In genomic region chr4:141563721-141564120, GRCh38 we compare ENCODE assay signal across 21 cellular contexts.
"Had no signal": no experiment of that assay in that cellular context is flagged by ENCODE, and none has a peak within 500 bp of the region (broad histone marks: within the 10 kb centered on the region; RNA-seq: fewer than 3 reads in every experiment).

No MANE protein-coding gene starts in this region.

- H3K27ac ChIP-seq: dorsolateral prefrontal cortex, foreskin keratinocyte, left ventricle myocardium inferior, lower lobe of right lung, sigmoid colon, stomach, thoracic aorta, transverse colon had no signal

- H3K4me1 Mint-ChIP-seq: immature natural killer cell, naive B cell, nephron progenitor cell had no signal

- H3K4me3 Mint-ChIP-seq: immature natural killer cell, naive B cell, nephron progenitor cell had no signal

- H3K27me3 ChIP-seq: foreskin keratinocyte, sigmoid colon, stomach, transverse colon had no signal

- H3K4me1 ChIP-seq: foreskin keratinocyte, left ventricle myocardium inferior, lower lobe of right lung, sigmoid colon, stomach, transverse colon had no signal

- H3K36me3 Mint-ChIP-seq: naive B cell had no signal

- H3K27ac Mint-ChIP-seq: immature natural killer cell, naive B cell, nephron progenitor cell had no signal

- DNase-seq: cortex of kidney; dorsolateral prefrontal cortex; effector CD8-positive, alpha-beta T cell; foreskin keratinocyte; immature natural killer cell; left ventricle myocardium inferior; lower lobe of right lung; mesenchymal stem cell; naive B cell; nephron progenitor cell; posterior cingulate gyrus; sigmoid colon; small intestine; stimulated activated CD4-positive, alpha-beta T cell treated with anti-CD3 and anti-CD28 coated beads, Interleukin-12 subunit alpha, Interleukin-12 subunit beta, amount 100 ng/mL, for 4 hours; stimulated activated naive CD4-positive, alpha-beta T cell; stomach; substantia nigra; transverse colon had no signal

- FAIRE-seq: keratinocyte had no signal

- ATAC-seq: esophagus mucosa, foreskin keratinocyte, lower lobe of right lung had no signal

- H3K4me3 ChIP-seq: dorsolateral prefrontal cortex, left ventricle myocardium inferior, lower lobe of right lung, sigmoid colon, stomach, thoracic aorta, transverse colon had no signal

- H3K9me3 ChIP-seq: left ventricle myocardium inferior, lower lobe of right lung, sigmoid colon, stomach, thoracic aorta, transverse colon had no signal

- H3K27me3 Mint-ChIP-seq: naive B cell had no signal

- H3K36me3 ChIP-seq: left ventricle myocardium inferior, lower lobe of right lung, sigmoid colon, stomach, thoracic aorta, transverse colon had no signal

- H3K9me3 Mint-ChIP-seq: immature natural killer cell, nephron progenitor cell had no signal
